ENCODE assay signal across 9 cellular contexts in the genomic region with DNA sequence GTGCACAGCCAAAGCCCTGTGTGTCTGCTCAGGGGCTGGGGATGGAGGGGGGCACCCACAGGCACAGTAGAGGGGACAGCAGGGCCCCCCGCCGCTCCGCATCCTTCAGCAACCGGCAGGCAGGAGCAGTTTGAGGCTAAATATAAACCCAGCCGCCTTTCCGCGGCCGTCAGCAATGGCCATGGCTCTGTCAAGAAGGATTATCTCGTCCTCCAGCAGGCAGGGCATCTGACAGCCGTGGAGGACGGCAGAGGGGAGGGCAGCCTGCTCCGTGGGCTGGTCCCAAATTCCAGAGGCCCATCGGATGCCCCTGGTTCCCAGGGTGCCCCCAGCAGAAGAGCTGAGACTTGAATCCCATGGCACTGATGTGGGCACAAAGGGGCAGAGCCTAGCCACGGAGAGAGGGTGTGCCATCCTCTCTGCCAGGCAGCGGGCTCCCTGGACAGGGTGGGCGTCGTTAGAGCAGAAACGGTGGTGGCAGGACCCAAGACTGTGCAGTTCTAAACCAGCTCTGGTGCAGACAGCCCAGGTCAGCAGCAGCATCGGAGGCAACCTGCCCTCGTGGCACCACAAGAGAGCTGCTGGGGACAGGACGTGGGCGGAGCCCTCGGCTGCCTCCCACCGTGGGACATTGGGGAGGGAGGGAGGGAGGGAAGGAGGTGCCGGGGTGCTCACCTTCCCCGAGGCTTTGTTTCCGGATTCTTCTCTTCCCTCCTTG.
DNase-seq lines count a peak whose midpoint lies in the region; ATAC-seq and TF ChIP-seq lines count a peak whose summit lies in the region.
"Had no signal": no experiment of that assay in that cellular context is flagged by ENCODE, and none has a peak within 500 bp of the region (broad histone marks: within the 10 kb centered on the region; RNA-seq: fewer than 3 reads in every experiment).

No MANE protein-coding gene starts in this region.

- peak in 2 of 3 donors; percentile 34 to 43 for ATAC-seq in natural killer cell
- ATAC-seq in natural killer cell treated with Interleukin-12 subunit alpha and Interleukin-12 subunit beta and Interleukin-15 and Interleukin-18, amount 100 ng/mL, for 72 hours: no peak
- ATAC-seq in activated T-helper 17 cell treated with anti-CD3 and anti-CD28 coated beads, Interleukin-2, amount 50 U/mL, for 72 hours (replicated peaks): peak; percentile 28
- no peak for ATAC-seq in GM21447 (IDR thresholded peaks at IDR 0.05; ENCODE audit: unreplicated experiment)
- no peak for ATAC-seq in GM19328 (IDR thresholded peaks at IDR 0.05; ENCODE audit: unreplicated experiment)
- no peak for ATAC-seq in HG02884 (IDR thresholded peaks at IDR 0.05; ENCODE audit: unreplicated experiment)

- H3K9me3 ChIP-seq in right atrium auricular region (no peaks in the 10 kb centered on the region), tibial nerve (no peaks in the 10 kb centered on the region)

- no peaks in the 10 kb centered on the region for H3K27me3 ChIP-seq in right atrium auricular region
- no peaks in the 10 kb centered on the region for H3K27me3 ChIP-seq in tibial nerve

- TF ChIP-seq POLR2A in tibial nerve (IDR thresholded peaks at IDR 0.05): no peak

- DNase-seq in natural killer cell (no peak), right atrium auricular region (ENCODE audit: low spot score) (no peak), tibial nerve (ENCODE audit: low spot score in 2 of 2) (no peak)
- no peak for DNase-seq in natural killer cell treated with Interleukin-12 subunit alpha and Interleukin-12 subunit beta and Interleukin-15 and Interleukin-18, amount 100 ng/mL, for 72 hours (ENCODE audit: low spot score)

- H3K27me3 Mint-ChIP-seq in natural killer cell (ENCODE audit: low read depth in 2 of 2): peaks cover 16 to 21% of the 10 kb centered on the region in 2 donors
- H3K27me3 Mint-ChIP-seq in natural killer cell treated with Interleukin-12 subunit alpha and Interleukin-12 subunit beta and Interleukin-15 and Interleukin-18, amount 100 ng/mL, for 72 hours: peaks cover 7 to 12% of the 10 kb centered on the region in 2 donors
- H3K27me3 Mint-ChIP-seq in activated T-helper 17 cell treated with anti-CD3 and anti-CD28 coated beads, Interleukin-2, amount 50 U/mL, for 72 hours: peaks cover 4% of the 10 kb centered on the region

- peak overlapping the region; percentile 53 for H3K4me3 Mint-ChIP-seq in natural killer cell
- H3K4me3 Mint-ChIP-seq in natural killer cell treated with Interleukin-12 subunit alpha and Interleukin-12 subunit beta and Interleukin-15 and Interleukin-18, amount 100 ng/mL, for 72 hours: no peak overlapping the region
- peak overlapping the region; percentile 39 for H3K4me3 Mint-ChIP-seq in activated T-helper 17 cell treated with anti-CD3 and anti-CD28 coated beads, Interleukin-2, amount 50 U/mL, for 72 hours

- no peak for TF ChIP-seq EP300 in tibial nerve (IDR thresholded peaks at IDR 0.05)

- peaks cover 21 to 45% of the 10 kb centered on the region in 2 donors for H3K4me1 Mint-ChIP-seq in natural killer cell
- peaks cover 5 to 15% of the 10 kb centered on the region in 2 donors for H3K4me1 Mint-ChIP-seq in natural killer cell treated with Interleukin-12 subunit alpha and Interleukin-12 subunit beta and Interleukin-15 and Interleukin-18, amount 100 ng/mL, for 72 hours (ENCODE audit: low read depth in 2 of 2)
- peaks cover 5% of the 10 kb centered on the region for H3K4me1 Mint-ChIP-seq in activated T-helper 17 cell treated with anti-CD3 and anti-CD28 coated beads, Interleukin-2, amount 50 U/mL, for 72 hours

- no peaks in the 10 kb centered on the region for H3K36me3 Mint-ChIP-seq in natural killer cell
- no peaks in the 10 kb centered on the region for H3K36me3 Mint-ChIP-seq in natural killer cell treated with Interleukin-12 subunit alpha and Interleukin-12 subunit beta and Interleukin-15 and Interleukin-18, amount 100 ng/mL, for 72 hours
- no peaks in the 10 kb centered on the region for H3K36me3 Mint-ChIP-seq in activated T-helper 17 cell treated with anti-CD3 and anti-CD28 coated beads, Interleukin-2, amount 50 U/mL, for 72 hours (ENCODE audit: low read depth)

- H3K27ac ChIP-seq in right atrium auricular region (peak overlapping the region; percentile 86 to 94), tibial nerve (peak overlapping the region; percentile 72 to 89 (median 80))

- H3K4me1 ChIP-seq in right atrium auricular region: peaks cover 0 to 84% of the 10 kb centered on the region in 2 donors
- peaks cover 0 to 100% (median 82%) of the 10 kb centered on the region in 4 donors for H3K4me1 ChIP-seq in tibial nerve

- TF ChIP-seq CTCF in natural killer cell (IDR thresholded peaks at IDR 0.05) (no peak), right atrium auricular region (IDR thresholded peaks at IDR 0.05) (no peak), tibial nerve (IDR thresholded peaks at IDR 0.05) (no peak)

- 46 to 67% methylated on average over 22 to 27 of the region's 27 CpGs for WGBS in tibial nerve, 2 donors

- peak overlapping the region in 1 of 2 donors; percentile 58 for H3K27ac Mint-ChIP-seq in natural killer cell
- H3K27ac Mint-ChIP-seq in natural killer cell treated with Interleukin-12 subunit alpha and Interleukin-12 subunit beta and Interleukin-15 and Interleukin-18, amount 100 ng/mL, for 72 hours: no peak overlapping the region
- H3K27ac Mint-ChIP-seq in activated T-helper 17 cell treated with anti-CD3 and anti-CD28 coated beads, Interleukin-2, amount 50 U/mL, for 72 hours: no peak overlapping the region
- H3K27ac Mint-ChIP-seq: progenitor cell of endocrine pancreas had no signal

- no peaks in the 10 kb centered on the region for H3K9me3 Mint-ChIP-seq in natural killer cell
- H3K9me3 Mint-ChIP-seq in natural killer cell treated with Interleukin-12 subunit alpha and Interleukin-12 subunit beta and Interleukin-15 and Interleukin-18, amount 100 ng/mL, for 72 hours: no peaks in the 10 kb centered on the region
- no peaks in the 10 kb centered on the region for H3K9me3 Mint-ChIP-seq in activated T-helper 17 cell treated with anti-CD3 and anti-CD28 coated beads, Interleukin-2, amount 50 U/mL, for 72 hours

- no peak overlapping the region for H3K4me3 ChIP-seq in right atrium auricular region
- peak overlapping the region in 1 of 4 donors; percentile 8 for H3K4me3 ChIP-seq in tibial nerve

- no peaks in the 10 kb centered on the region for H3K36me3 ChIP-seq in right atrium auricular region
- H3K36me3 ChIP-seq in tibial nerve: no peaks in the 10 kb centered on the region

- intact Hi-C loops in natural killer cell (cut with micrococcal nuclease): no loop called here

Comparison
In these comparisons a context has a peak if more than half of its experiments do, and no peak if none do; other contexts are left out.
1. ATAC-seq: peak in natural killer cell (2 of 3) and activated T-helper 17 cell treated with anti-CD3 and anti-CD28 coated beads, Interleukin-2, amount 50 U/mL, for 72 hours (single experiment); none in natural killer cell treated with Interleukin-12 subunit alpha and Interleukin-12 subunit beta and Interleukin-15 and Interleukin-18, amount 100 ng/mL, for 72 hours (0 of 2), GM21447 (single experiment), GM19328 (single experiment) and HG02884 (single experiment).